In genomic region chr1:19251305-19252196, GRCh38 we compare ENCODE assay signal across 8 cellular contexts. TPM values are rescaled to one million over a fixed set of nuclear protein-coding genes. Genes with fewer than 3 reads are reported as not detected.
DNase-seq lines count a peak whose midpoint lies in the region; ATAC-seq and TF ChIP-seq lines count a peak whose summit lies in the region.

Gene EMC1, minus strand, starts transcription at chr1:19251524. Its CDS starts 15 bp downstream, at chr1:19251509.
Gene MRTO4, plus strand, starts transcription at chr1:19251805. Its CDS starts 31 bp downstream, at chr1:19251836.

- peaks cover 0 to 23% (median 8%) of the 10 kb centered on the region in 9 donors for H3K36me3 ChIP-seq in heart left ventricle
- peaks cover 0 to 10% (median 0%) of the 10 kb centered on the region in 4 donors for H3K36me3 ChIP-seq in transverse colon

- DNase-seq in GM10266 (ENCODE audit: extremely low spot score): peak; percentile 91
- DNase-seq in HFFc6: peak; percentile 80
- DNase-seq in NCI-H1048 (lab: John Stamatoyannopoulos, UW): peak; percentile 11
- peak; percentile 73 to 93 (median 87) for DNase-seq in T-cell
- DNase-seq in heart left ventricle: peak; percentile 84 to 92 (median 90)
- DNase-seq in pons (ENCODE audit: low spot score): peak; percentile 65
- peak; percentile 88 for DNase-seq in transverse colon

- TF ChIP-seq CTCF in GM10266 (IDR thresholded peaks at IDR 0.05; ENCODE audit: control insufficient read depth, insufficient read depth, low read depth, missing control alignments) (no peak), HFFc6 (IDR thresholded peaks at IDR 0.05) (0 out of 2 replicates have a peak, but pooled peaks have one; percentile 15), heart left ventricle (IDR thresholded peaks at IDR 0.05) (no peak), transverse colon (IDR thresholded peaks at IDR 0.05) (no peak)

- H3K27me3 Mint-ChIP-seq in HFFc6 (ENCODE audit: insufficient read depth): peaks cover 2% of the 10 kb centered on the region; the same call in 1 of the 2 replicates
- no peaks in the 10 kb centered on the region for H3K27me3 Mint-ChIP-seq in T-cell

- H3K4me1 Mint-ChIP-seq in HFFc6 (ENCODE audit: low read depth) (peaks cover 22% of the 10 kb centered on the region), T-cell (peaks cover 27 to 38% (median 37%) of the 10 kb centered on the region in 3 donors)

- POLR2A ChIA-PET in T-cell (lab: Charles Lee): no interaction called here

- H3K27ac ChIP-seq in adipose tissue (ENCODE audit: low read depth, low read length) (peak within 1 kb of the TSS; percentile 85), heart left ventricle (peak within 1 kb of the TSS; percentile 91 to 98 (median 96)), transverse colon (peak within 1 kb of the TSS; percentile 91 to 95 (median 94))

- peak within 1 kb of the TSS; percentile 63 to 95 (median 80) for H3K4me3 ChIP-seq in heart left ventricle
- H3K4me3 ChIP-seq in transverse colon: peak within 1 kb of the TSS; percentile 47 to 74 (median 64)

- H3K4me1 ChIP-seq in heart left ventricle (peaks cover 3 to 37% (median 25%) of the 10 kb centered on the region in 12 donors), transverse colon (peaks cover 17 to 29% (median 23%) of the 10 kb centered on the region in 4 donors)

- WGBS in adipose tissue, 3 donors: 0 to 1% (median 1%) methylated on average over 78 to 81 of the region's 81 CpGs
- WGBS in heart left ventricle, 4 donors: 0 to 1% (median 0%) methylated on average over 31 to 81 of the region's 81 CpGs
- WGBS in transverse colon (ENCODE audit: low coverage in 1 of 2), 2 donors: 0% methylated on average over 4 to 57 of the region's 81 CpGs

- no peaks in the 10 kb centered on the region for H3K9me3 ChIP-seq in heart left ventricle
- H3K9me3 ChIP-seq in transverse colon: no peaks in the 10 kb centered on the region

- H3K27me3 ChIP-seq in heart left ventricle (no peaks in the 10 kb centered on the region), transverse colon (no peaks in the 10 kb centered on the region)

- peak; percentile 94 to 96 (median 95) for ATAC-seq in T-cell (replicated peaks in 1 of 4)
- peak; percentile 87 to 97 (median 96) for ATAC-seq in heart left ventricle

- intact Hi-C loops in heart left ventricle (cut with DNase I): loop anchor here in 8 of 10 donors (1.0 to 10.0 kb wide), 4 partner anchors 41 to 406 kb away; partner anchors contain the start of gene UBR4 (in 1 of the 8)
- intact Hi-C loops in transverse colon (cut with DNase I; ENCODE audit: low total_unique reads): no loop called here

- CTCF ChIA-PET in T-cell (lab: Charles Lee): no interaction called here

- H3K36me3 Mint-ChIP-seq in HFFc6 (ENCODE audit: low read depth): peaks cover 11% of the 10 kb centered on the region
- peaks cover 4% of the 10 kb centered on the region for H3K36me3 Mint-ChIP-seq in T-cell

- H3K4me3 Mint-ChIP-seq in HFFc6 (peak within 1 kb of the TSS; percentile 99), T-cell (peak within 1 kb of the TSS; percentile 93)

- H3K9me3 Mint-ChIP-seq in HFFc6: no peaks in the 10 kb centered on the region
- H3K9me3 Mint-ChIP-seq in T-cell: no peaks in the 10 kb centered on the region

- no peak for TF ChIP-seq EP300 in transverse colon (IDR thresholded peaks at IDR 0.05; ENCODE audit: low read depth)

- TF ChIP-seq POLR2A in heart left ventricle (IDR thresholded peaks at IDR 0.05) (peak in 1 of 2 donors; percentile 66), transverse colon (IDR thresholded peaks at IDR 0.05) (peak; percentile 67)

- peak within 1 kb of the TSS; percentile 95 for H3K27ac Mint-ChIP-seq in HFFc6
- H3K27ac Mint-ChIP-seq in T-cell: peak within 1 kb of the TSS; percentile 92 to 96

- in situ Hi-C loops in transverse colon (cut with MboI; ENCODE audit: low pct_ligation_motif_present in 1 of 4, low pct_unique_long_range_greater_than_20kb in 1 of 4, low sequenced_read_pairs in 3 of 4): no loop called here

RNA-seq across cellular contexts. Expression of gene EMC1, which starts in this region (rescaled TPM):
- 100 to 1,000 TPM in 2 of 6 experiments, 10 to 100 TPM in 4; 86.8 to 106 (median 93.6) TPM for total RNA-seq in HFFc6 (2021; fragmentation: NEBNext Ultra II Directional; extraction: Animal tissue kit (Norgen Biotek cat#: 25700))
- total RNA-seq in T-cell (10 to 100 TPM; 31.5 to 38.0 (median 33.8) TPM), heart left ventricle (10 to 100 TPM; 23.4 to 54.5 (median 32.7) TPM), transverse colon (10 to 100 TPM; 18.3 to 39.7 (median 32.6) TPM)
- polyA plus RNA-seq in adipose tissue (10 to 100 TPM in 2 of 3 donors, 1 to 10 TPM in 1; 8.1 to 20.5 (median 13.2) TPM), heart left ventricle (10 to 100 TPM; 10.1 to 27.2 TPM)

RNA-seq across cellular contexts. Expression of gene MRTO4, which starts in this region (rescaled TPM):
- 10 to 100 TPM; 40.0 to 61.9 (median 45.0) TPM for total RNA-seq in HFFc6 (2021; fragmentation: NEBNext Ultra II Directional; extraction: Animal tissue kit (Norgen Biotek cat#: 25700))
- total RNA-seq in T-cell: 10 to 100 TPM; 13.0 to 30.1 (median 23.4) TPM
- polyA plus RNA-seq in adipose tissue: 10 to 100 TPM; 23.4 to 41.9 (median 27.6) TPM
- 10 to 100 TPM in 6 of 9 donors, 1 to 10 TPM in 3; 8.3 to 17.4 (median 13.7) TPM for total RNA-seq in heart left ventricle
- 10 to 100 TPM; 19.3 to 56.3 TPM for polyA plus RNA-seq in heart left ventricle
- total RNA-seq in transverse colon: 10 to 100 TPM in 1 of 4 donors, 1 to 10 TPM in 3; 4.9 to 10.8 (median 8.7) TPM

Comparison
In these comparisons a context has a peak if more than half of its experiments do, and no peak if none do; other contexts are left out.
1. Peak in every context shown above with its lines: DNase-seq, ATAC-seq, H3K4me3 ChIP-seq and H3K27ac ChIP-seq.
2. DNase-seq: peak in every context shown above with its lines; median percentile 91 in GM10266; 90 in heart left ventricle; 88 in transverse colon; 87 in T-cell; 80 in HFFc6; 65 in pons; 11 in NCI-H1048.